ENCODE assay signal across 10 cellular contexts in the genomic region with DNA sequence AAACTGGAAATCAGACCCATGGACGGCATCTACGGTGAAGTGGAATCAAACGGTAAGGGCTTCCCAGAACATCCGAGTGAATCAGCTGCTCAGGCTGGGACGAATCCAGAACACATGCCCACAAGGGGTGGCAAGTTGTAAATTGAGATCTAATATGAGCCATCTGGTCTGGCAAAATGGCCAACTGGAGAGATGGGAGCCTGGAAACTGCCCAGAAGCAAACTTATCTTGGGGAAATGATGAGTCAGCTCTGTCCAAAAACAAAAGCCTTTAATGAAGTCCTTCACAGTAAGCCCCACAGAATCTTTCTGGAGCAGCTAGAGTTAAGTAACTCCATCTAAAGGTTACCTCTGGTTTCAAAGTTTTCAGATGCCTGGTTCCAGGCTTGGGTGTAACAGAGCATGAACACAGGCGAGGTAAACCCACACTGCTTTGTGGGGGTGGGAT. TPM values are rescaled to one million over a fixed set of nuclear protein-coding genes. Genes with fewer than 3 reads are reported as not detected.
DNase-seq lines count a peak whose midpoint lies in the region; ATAC-seq and TF ChIP-seq lines count a peak whose summit lies in the region.
"Had no signal": no experiment of that assay in that cellular context is flagged by ENCODE, and none has a peak within 500 bp of the region (broad histone marks: within the 10 kb centered on the region; RNA-seq: fewer than 3 reads in every experiment).

No MANE protein-coding gene starts in this region.

- H3K23ac ChIP-seq in mesenchymal stem cell (ENCODE audit: low read length in 2 of 2), result no peak overlapping the region

- H3K4me2 ChIP-seq in mesenchymal stem cell (ENCODE audit: low read length, poor library complexity, severe bottlenecking), result no peak overlapping the region

- TF ChIP-seq POLR2A in vagina (IDR thresholded peaks at IDR 0.05), result no peak

- no peak overlapping the region for H3K4me3 ChIP-seq in cardiac fibroblast (replicated peaks in 1 of 2; ENCODE audit: low read depth in 2 of 2, low read length in 2 of 2)
- H3K4me3 ChIP-seq in mesenchymal stem cell (ENCODE audit: insufficient read depth in 1 of 2, low read depth in 1 of 2, low read length in 2 of 2), result peak overlapping the region in 1 of 2 experiments; percentile 44
- H3K4me3 ChIP-seq in vagina, result no peak overlapping the region

- peak overlapping the region; percentile 46 to 67 for H3K18ac ChIP-seq in mesenchymal stem cell (ENCODE audit: low read depth in 1 of 2, low read length in 2 of 2)

- no peak overlapping the region for H3K14ac ChIP-seq in mesenchymal stem cell (ENCODE audit: low read length in 2 of 2)

- TF ChIP-seq CTCF in cardiac fibroblast (IDR thresholded peaks at IDR 0.05; ENCODE audit: low read depth, low read length), result no peak
- no peak for TF ChIP-seq CTCF in vagina (IDR thresholded peaks at IDR 0.05)

- H3K27me3 ChIP-seq in mesenchymal stem cell (ENCODE audit: control insufficient read depth in 1 of 2, insufficient read depth in 1 of 2, low read length in 2 of 2) (no peaks in the 10 kb centered on the region), vagina (no peaks in the 10 kb centered on the region)
- H3K27me3 ChIP-seq: neutrophil had no signal

- no peaks in the 10 kb centered on the region for H3K9me3 ChIP-seq in mesenchymal stem cell (ENCODE audit: control insufficient read depth, low read length)
- no peaks in the 10 kb centered on the region for H3K9me3 ChIP-seq in vagina
- H3K9me3 ChIP-seq: neutrophil had no signal

- no peak overlapping the region for H2AFZ ChIP-seq in mesenchymal stem cell (ENCODE audit: low read depth, low read length)

- peak overlapping the region; percentile 39 for H2BK15ac ChIP-seq in mesenchymal stem cell (ENCODE audit: low read depth, poor library complexity, severe bottlenecking)

- no peaks in the 10 kb centered on the region for H3K79me1 ChIP-seq in mesenchymal stem cell (replicated peaks; ENCODE audit: low read length, poor library complexity, severe bottlenecking)

- peak overlapping the region; percentile 45 for H3K27ac ChIP-seq in mesenchymal stem cell (ENCODE audit: low read length, poor library complexity, severe bottlenecking)
- peak overlapping the region; percentile 68 for H3K27ac ChIP-seq in vagina
- H3K27ac ChIP-seq: neutrophil had no signal

- H4K91ac ChIP-seq in mesenchymal stem cell (ENCODE audit: low read length), result no peak overlapping the region

- ATAC-seq in Right ventricle myocardium inferior (peak; percentile 38), HG03175 (IDR thresholded peaks at IDR 0.05; ENCODE audit: unreplicated experiment) (no peak), HG03460 (IDR thresholded peaks at IDR 0.05; ENCODE audit: unreplicated experiment) (no peak)

- H3K36me3 ChIP-seq in mesenchymal stem cell (ENCODE audit: control insufficient read depth in 1 of 2, insufficient read depth in 2 of 2, low read depth in 1 of 2, low read length in 2 of 2) (no peaks in the 10 kb centered on the region), vagina (no peaks in the 10 kb centered on the region)
- H3K36me3 ChIP-seq: neutrophil had no signal

- no peak overlapping the region for H2BK5ac ChIP-seq in mesenchymal stem cell (ENCODE audit: low read depth, low read length, poor library complexity, severe bottlenecking)

- H2BK120ac ChIP-seq in mesenchymal stem cell (ENCODE audit: low read depth, low read length), result peak overlapping the region; percentile 11

- peak overlapping the region; percentile 61 for H3K9ac ChIP-seq in mesenchymal stem cell (ENCODE audit: low read length)

- peak overlapping the region in 1 of 2 experiments; percentile 40 for H3K4ac ChIP-seq in mesenchymal stem cell (ENCODE audit: low read depth in 1 of 2, low read length in 2 of 2)

- 50% methylated on average over 6 of the region's 6 CpGs for WGBS in mesenchymal stem cell

- peak overlapping the region; percentile 72 for H2AK5ac ChIP-seq in mesenchymal stem cell (ENCODE audit: low read length, severe bottlenecking)

- H3K4me1 ChIP-seq in mesenchymal stem cell (ENCODE audit: control insufficient read depth, insufficient read depth, low read depth, low read length) (peaks cover 32% of the 10 kb centered on the region), vagina (peaks cover 68% of the 10 kb centered on the region)

- intact Hi-C loops in Right ventricle myocardium inferior (cut with DNase I), result no loop called here
- intact Hi-C loops in cardiac septum (cut with DNase I), result loop anchor here (5.0 kb wide), 2 partner anchors 70 to 115 kb away; a partner anchor contains a TSS
- intact Hi-C loops in vagina (cut with DNase I), result loop anchor here (5.0 kb wide), 2 partner anchors 115 to 220 kb away; a partner anchor contains a TSS

- peak overlapping the region; percentile 61 for H4K8ac ChIP-seq in mesenchymal stem cell (ENCODE audit: low read length)

- peak overlapping the region; percentile 80 to 94 for H2BK12ac ChIP-seq in mesenchymal stem cell (ENCODE audit: low read length in 2 of 2)

- no peak for DNase-seq in Right ventricle myocardium inferior (ENCODE audit: missing footprints)
- DNase-seq in cardiac septum (ENCODE audit: low spot score), result no peak
- DNase-seq in cardiac fibroblast (ENCODE audit: low read depth in 2 of 2), result peak; percentile 91 to 98
- DNase-seq in mesenchymal stem cell, result peak; percentile 81
- DNase-seq in vagina (ENCODE audit: extremely low spot score in 2 of 2), result no peak
- DNase-seq in SIG-M5 (lab: John Stamatoyannopoulos, UW), result no peak
- DNase-seq: CD4-positive, alpha-beta memory T cell had no signal

RNA-seq across cellular contexts. Expression of a gene that starts 10.6 kb away (rescaled TPM):
- total RNA-seq in Right ventricle myocardium inferior (192 TPM), cardiac septum (182 TPM), vagina (120 TPM)
- 196 TPM for polyA plus RNA-seq in mesenchymal stem cell (2013, experiment 1 of 2)
- 205 TPM for polyA plus RNA-seq in mesenchymal stem cell (2013, experiment 2 of 2)

RNA-seq across cellular contexts. Expression of a gene that starts 42.9 kb away (rescaled TPM):
- total RNA-seq in Right ventricle myocardium inferior (76.0 TPM), cardiac septum (39.2 TPM), vagina (142 TPM)
- polyA plus RNA-seq in mesenchymal stem cell (2013, experiment 1 of 2), result 58.9 TPM
- polyA plus RNA-seq in mesenchymal stem cell (2013, experiment 2 of 2), result 59.0 TPM

Comparison
In these comparisons a context has a peak if more than half of its experiments do, and no peak if none do; other contexts are left out.
1. DNase-seq: peak in cardiac fibroblast (2 of 2) and mesenchymal stem cell (single experiment); none in Right ventricle myocardium inferior (single experiment), cardiac septum (single experiment), vagina (0 of 2) and SIG-M5 (single experiment).